Comparison of ENCODE assay signal across 9 cellular contexts in the genomic region with DNA sequence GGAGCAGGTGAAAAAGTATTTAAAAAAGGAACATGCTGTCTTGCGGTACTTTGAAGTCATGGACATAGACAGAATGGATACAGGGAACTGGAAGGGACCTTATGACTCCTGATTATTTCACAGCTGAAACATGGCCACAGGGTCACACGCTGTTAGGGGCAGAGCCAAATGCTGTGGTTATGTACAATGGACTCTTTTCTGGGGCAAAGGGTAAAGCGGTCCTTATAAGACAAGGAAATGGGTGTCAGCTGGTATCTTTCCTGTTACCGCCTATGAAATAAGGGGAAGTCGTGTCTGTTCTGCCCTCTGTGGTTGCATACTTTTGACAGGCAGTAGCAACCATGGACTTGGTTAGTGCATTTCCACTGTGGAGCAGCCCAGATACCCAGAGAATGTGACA. TPM values are rescaled to one million over a fixed set of nuclear protein-coding genes. Genes with fewer than 3 reads are reported as not detected.
DNase-seq lines count a peak whose midpoint lies in the region; ATAC-seq, FAIRE-seq and TF ChIP-seq lines count a peak whose summit lies in the region.
"Had no signal": no experiment of that assay in that cellular context is flagged by ENCODE, and none has a peak within 500 bp of the region (broad histone marks: within the 10 kb centered on the region; RNA-seq: fewer than 3 reads in every experiment).

No MANE protein-coding gene starts in this region.

- no peak for FAIRE-seq in small intestine (lab: Jason Lieb, UNC)

- H3K9me3 ChIP-seq in small intestine (ENCODE audit: control insufficient read depth, low read depth) = no peaks in the 10 kb centered on the region

- ATAC-seq in GM21529 (IDR thresholded peaks at IDR 0.05; ENCODE audit: unreplicated experiment) = peak; percentile 32
- ATAC-seq in HG02588 (IDR thresholded peaks at IDR 0.05; ENCODE audit: unreplicated experiment) = no peak

- H3K27ac ChIP-seq in small intestine (ENCODE audit: low read depth in 1 of 2, low read length in 1 of 2) = peak overlapping the region; percentile 93 to 96

- peaks cover 0 to 8% of the 10 kb centered on the region in 2 donors for H3K4me1 ChIP-seq in small intestine (ENCODE audit: control insufficient read depth in 2 of 2, insufficient read depth in 1 of 2, low read depth in 1 of 2, low read length in 1 of 2)

- in situ Hi-C loops in SK-MEL-5 (cut with HindIII; ENCODE audit: low pct_unique_long_range_greater_than_20kb, low sequenced_read_pairs) = no loop called here

- no peaks in the 10 kb centered on the region for H3K36me3 ChIP-seq in small intestine (ENCODE audit: control insufficient read depth in 2 of 2, insufficient read depth in 2 of 2, low read length in 2 of 2)

- CTCF ChIA-PET in HEK293T (lab: Yijun Ruan, JAX) = no interaction called here

- no peak overlapping the region for H3K4me3 ChIP-seq in small intestine (ENCODE audit: low read depth in 1 of 2, low read length in 2 of 2)

- no peaks in the 10 kb centered on the region for H3K27me3 ChIP-seq in small intestine (ENCODE audit: control insufficient read depth in 2 of 2, insufficient read depth in 2 of 2, low read length in 2 of 2)

- 12 to 34% (median 27%) methylated on average over 5 of the region's 5 CpGs for WGBS in small intestine, 3 donors

- DNase-seq in SK-MEL-5 (ENCODE audit: low read depth, low spot score) = peak; percentile 65
- peak; percentile 70 for DNase-seq in globus pallidus (ENCODE audit: low spot score)
- DNase-seq in small intestine = peak; percentile 90
- no peak for DNase-seq in HEK293T (ENCODE audit: extremely low spot score)
- DNase-seq in NCI-H1092 treated with DMSO at 0.1 percent for 48 hours (lab: John Stamatoyannopoulos, UW) = no peak
- DNase-seq in H4 (ENCODE audit: low spot score) = no peak
- DNase-seq: stimulated activated naive CD4-positive, alpha-beta T cell treated with Interleukin-2 at 50 U/mL for 16 hours had no signal

- POLR2A ChIA-PET in HEK293T (lab: Yijun Ruan, JAX) = no interaction called here

TF ChIP-seq in HEK293T, 16 proteins besides CTCF, POLR2A, EP300 and RAD21:
- no peak for TF ChIP-seq NFRKB (IDR thresholded peaks at IDR 0.05)
- no peak for TF ChIP-seq ZNF384 (IDR thresholded peaks at IDR 0.05)
- no peak for TF ChIP-seq SUZ12 (IDR thresholded peaks at IDR 0.05)
- no peak for TF ChIP-seq LEF1 (IDR thresholded peaks at IDR 0.05; ENCODE audit: borderline replicate concordance)
- no peak for TF ChIP-seq FOXM1 (IDR thresholded peaks at IDR 0.05; ENCODE audit: borderline replicate concordance)
- TF ChIP-seq PKNOX1 (IDR thresholded peaks at IDR 0.05) = no peak
- TF ChIP-seq ARNT (IDR thresholded peaks at IDR 0.05) = no peak
- no peak for TF ChIP-seq BHLHE40 (IDR thresholded peaks at IDR 0.05; ENCODE audit: borderline replicate concordance)
- no peak for TF ChIP-seq FOXA1 (IDR thresholded peaks at IDR 0.05)
- no peak for TF ChIP-seq L3MBTL2 (conservative IDR thresholded peaks at IDR 0.05)
- no peak for TF ChIP-seq SP1 (IDR thresholded peaks at IDR 0.05)

RNA-seq across cellular contexts. Expression of gene ST14, which starts 12.8 kb away (rescaled TPM):
- not detected in 2 replicates for total RNA-seq in SK-MEL-5 (2014; rRNA removed; shearing (Covaris generic))
- polyA plus RNA-seq in SK-MEL-5 (2015; cell fraction: cytosol; rRNA removed) = 0.04 TPM in 1 of 2 replicates, not detected in the other
- not detected in 2 replicates for polyA plus RNA-seq in SK-MEL-5 (2015; cell fraction: nucleus; rRNA removed)
- 100 to 1,000 TPM in 2 of 3 donors, 10 to 100 TPM in 1; 97.8 to 169 (median 116) TPM for polyA plus RNA-seq in small intestine
- 0.02 and 0.10 TPM in 2 replicates for total RNA-seq in H4 (2014; rRNA removed; shearing (Covaris generic))

Comparison
In these comparisons a context has a peak if more than half of its experiments do, and no peak if none do; other contexts are left out.
1. DNase-seq: peak in SK-MEL-5 (single experiment), globus pallidus (single experiment) and small intestine (single experiment); none in HEK293T (single experiment), NCI-H1092 treated with DMSO at 0.1 percent for 48 hours (single experiment) and H4 (single experiment).